ENCODE assay signal across 1 cellular context in the genomic region with DNA sequence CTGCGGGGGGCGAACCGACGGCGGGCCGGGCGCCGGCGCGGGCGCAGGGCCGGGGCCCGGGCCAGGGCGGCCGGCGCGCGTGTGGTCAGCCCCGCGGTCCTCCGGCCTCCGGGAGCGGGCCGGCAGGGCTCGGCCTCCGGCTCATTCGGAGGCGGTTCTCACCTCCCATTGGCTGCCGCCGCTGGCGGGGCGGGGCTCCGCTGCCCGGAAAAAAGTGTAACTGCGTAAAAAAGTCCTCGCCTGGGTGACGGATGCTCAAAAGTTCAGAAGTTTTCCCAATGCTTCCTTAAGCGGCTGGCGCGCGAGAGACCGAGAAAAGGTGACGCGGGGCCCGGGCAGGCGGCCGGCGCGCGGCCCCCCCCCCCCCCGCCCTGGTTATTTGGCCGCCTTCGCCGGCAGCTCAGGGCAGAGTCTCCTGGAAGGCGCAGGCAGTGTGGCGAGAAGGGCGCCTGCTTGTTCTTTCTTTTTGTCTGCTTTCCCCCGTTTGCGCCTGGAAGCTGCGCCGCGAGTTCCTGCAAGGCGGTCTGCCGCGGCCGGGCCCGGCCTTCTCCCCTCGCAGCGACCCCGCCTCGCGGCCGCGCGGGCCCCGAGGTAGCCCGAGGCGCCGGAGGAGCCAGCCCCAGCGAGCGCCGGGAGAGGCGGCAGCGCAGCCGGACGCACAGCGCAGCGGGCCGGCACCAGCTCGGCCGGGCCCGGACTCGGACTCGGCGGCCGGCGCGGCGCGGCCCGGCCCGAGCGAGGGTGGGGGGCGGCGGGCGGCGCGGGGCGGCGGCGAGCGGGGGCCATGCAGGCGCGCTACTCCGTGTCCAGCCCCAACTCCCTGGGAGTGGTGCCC.
TF ChIP-seq lines count a peak whose summit lies in the region.

A gene (plus strand): TSS at position 254 of the 835 bp plus-strand sequence. CDS start 531 bp downstream, at position 785.

TF ChIP-seq in HEK293, 187 proteins besides CTCF, POLR2A, EP300 and RAD21 (continued from another document):
- TF ChIP-seq, protein P1, sequence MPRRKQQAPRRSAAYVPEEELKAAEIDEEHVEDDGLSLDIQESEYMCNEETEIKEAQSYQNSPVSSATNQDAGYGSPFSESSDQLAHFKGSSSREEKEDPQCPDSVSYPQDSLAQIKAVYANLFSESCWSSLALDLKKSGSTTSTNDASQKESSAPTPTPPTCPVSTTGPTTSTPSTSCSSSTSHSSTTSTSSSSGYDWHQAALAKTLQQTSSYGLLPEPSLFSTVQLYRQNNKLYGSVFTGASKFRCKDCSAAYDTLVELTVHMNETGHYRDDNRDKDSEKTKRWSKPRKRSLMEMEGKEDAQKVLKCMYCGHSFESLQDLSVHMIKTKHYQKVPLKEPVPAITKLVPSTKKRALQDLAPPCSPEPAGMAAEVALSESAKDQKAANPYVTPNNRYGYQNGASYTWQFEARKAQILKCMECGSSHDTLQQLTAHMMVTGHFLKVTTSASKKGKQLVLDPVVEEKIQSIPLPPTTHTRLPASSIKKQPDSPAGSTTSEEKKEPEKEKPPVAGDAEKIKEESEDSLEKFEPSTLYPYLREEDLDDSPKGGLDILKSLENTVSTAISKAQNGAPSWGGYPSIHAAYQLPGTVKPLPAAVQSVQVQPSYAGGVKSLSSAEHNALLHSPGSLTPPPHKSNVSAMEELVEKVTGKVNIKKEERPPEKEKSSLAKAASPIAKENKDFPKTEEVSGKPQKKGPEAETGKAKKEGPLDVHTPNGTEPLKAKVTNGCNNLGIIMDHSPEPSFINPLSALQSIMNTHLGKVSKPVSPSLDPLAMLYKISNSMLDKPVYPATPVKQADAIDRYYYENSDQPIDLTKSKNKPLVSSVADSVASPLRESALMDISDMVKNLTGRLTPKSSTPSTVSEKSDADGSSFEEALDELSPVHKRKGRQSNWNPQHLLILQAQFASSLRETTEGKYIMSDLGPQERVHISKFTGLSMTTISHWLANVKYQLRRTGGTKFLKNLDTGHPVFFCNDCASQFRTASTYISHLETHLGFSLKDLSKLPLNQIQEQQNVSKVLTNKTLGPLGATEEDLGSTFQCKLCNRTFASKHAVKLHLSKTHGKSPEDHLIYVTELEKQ (tag by site-specific recombination; IDR thresholded peaks at IDR 0.05; ENCODE audit: borderline replicate concordance) = no peak
- TF ChIP-seq ZNF677 (tag by site-specific recombination; IDR thresholded peaks at IDR 0.05) (no peak), SP2 (tag by site-specific recombination; IDR thresholded peaks at IDR 0.05) (peak; percentile 59), ZNF311 (tag by site-specific recombination; IDR thresholded peaks at IDR 0.05; ENCODE audit: borderline replicate concordance) (no peak), ZSCAN16 (tag by site-specific recombination; IDR thresholded peaks at IDR 0.05) (no peak), ZEB2 (tag by site-specific recombination; IDR thresholded peaks at IDR 0.05) (peak; percentile 48), KLF1 (tag by site-specific recombination; IDR thresholded peaks at IDR 0.05) (no peak)
- TF ChIP-seq, protein P2, sequence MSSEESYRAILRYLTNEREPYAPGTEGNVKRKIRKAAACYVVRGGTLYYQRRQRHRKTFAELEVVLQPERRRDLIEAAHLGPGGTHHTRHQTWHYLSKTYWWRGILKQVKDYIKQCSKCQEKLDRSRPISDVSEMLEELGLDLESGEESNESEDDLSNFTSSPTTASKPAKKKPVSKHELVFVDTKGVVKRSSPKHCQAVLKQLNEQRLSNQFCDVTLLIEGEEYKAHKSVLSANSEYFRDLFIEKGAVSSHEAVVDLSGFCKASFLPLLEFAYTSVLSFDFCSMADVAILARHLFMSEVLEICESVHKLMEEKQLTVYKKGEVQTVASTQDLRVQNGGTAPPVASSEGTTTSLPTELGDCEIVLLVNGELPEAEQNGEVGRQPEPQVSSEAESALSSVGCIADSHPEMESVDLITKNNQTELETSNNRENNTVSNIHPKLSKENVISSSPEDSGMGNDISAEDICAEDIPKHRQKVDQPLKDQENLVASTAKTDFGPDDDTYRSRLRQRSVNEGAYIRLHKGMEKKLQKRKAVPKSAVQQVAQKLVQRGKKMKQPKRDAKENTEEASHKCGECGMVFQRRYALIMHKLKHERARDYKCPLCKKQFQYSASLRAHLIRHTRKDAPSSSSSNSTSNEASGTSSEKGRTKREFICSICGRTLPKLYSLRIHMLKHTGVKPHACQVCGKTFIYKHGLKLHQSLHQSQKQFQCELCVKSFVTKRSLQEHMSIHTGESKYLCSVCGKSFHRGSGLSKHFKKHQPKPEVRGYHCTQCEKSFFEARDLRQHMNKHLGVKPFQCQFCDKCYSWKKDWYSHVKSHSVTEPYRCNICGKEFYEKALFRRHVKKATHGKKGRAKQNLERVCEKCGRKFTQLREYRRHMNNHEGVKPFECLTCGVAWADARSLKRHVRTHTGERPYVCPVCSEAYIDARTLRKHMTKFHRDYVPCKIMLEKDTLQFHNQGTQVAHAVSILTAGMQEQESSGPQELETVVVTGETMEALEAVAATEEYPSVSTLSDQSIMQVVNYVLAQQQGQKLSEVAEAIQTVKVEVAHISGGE (tag by site-specific recombination; conservative IDR thresholded peaks at IDR 0.05; ENCODE audit: low read depth) = 0 out of 2 replicates have a peak, but pooled peaks have one; percentile 23
